Comparison of ENCODE assay signal across 19 cellular contexts in the genomic region with DNA sequence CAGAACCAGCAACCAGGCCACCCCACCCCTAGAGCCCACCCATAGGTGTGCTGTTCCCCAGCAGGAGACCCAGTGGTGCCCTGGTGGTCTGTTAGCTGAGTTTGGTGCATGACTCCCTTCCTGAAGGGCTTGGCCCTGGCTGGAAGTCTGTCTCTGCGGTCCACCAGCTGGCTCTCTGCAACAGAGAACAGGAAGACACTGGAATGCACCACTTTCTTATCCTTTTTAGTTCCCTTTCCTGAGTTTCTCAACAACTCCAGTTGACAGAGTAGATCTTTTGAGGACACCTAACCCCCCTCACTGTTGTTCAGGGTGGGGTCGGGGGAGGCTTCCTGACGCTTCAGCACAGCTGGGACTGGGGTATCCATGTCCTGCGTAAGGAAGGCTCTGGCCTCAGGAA. TPM values are rescaled to one million over a fixed set of nuclear protein-coding genes. Genes with fewer than 3 reads are reported as not detected.
DNase-seq lines count a peak whose midpoint lies in the region; FAIRE-seq and TF ChIP-seq lines count a peak whose summit lies in the region.
"Had no signal": no experiment of that assay in that cellular context is flagged by ENCODE, and none has a peak within 500 bp of the region (broad histone marks: within the 10 kb centered on the region; RNA-seq: fewer than 3 reads in every experiment).

No MANE protein-coding gene starts in this region.

- no peak overlapping the region for H4K91ac ChIP-seq in mesenchymal stem cell (ENCODE audit: low read length)
- no peak overlapping the region for H4K91ac ChIP-seq in H9 (ENCODE audit: insufficient read length, low read depth, low read length)

- dilution Hi-C loops in endothelial cell of umbilical vein (cut with MboI; ENCODE audit: extremely low pct_ligation_motif_present, low sequenced_read_pairs) = no loop called here

- H2BK15ac ChIP-seq in mesenchymal stem cell (ENCODE audit: low read depth, poor library complexity, severe bottlenecking) (peak overlapping the region; percentile 54), H9 (ENCODE audit: low read depth, low read length) (no peak overlapping the region)

- H3K79me2 ChIP-seq in endothelial cell of umbilical vein (ENCODE audit: control insufficient read depth, insufficient read depth, low read length) (no peaks in the 10 kb centered on the region), H9 (ENCODE audit: insufficient read depth, low read length) (no peaks in the 10 kb centered on the region)
- H3K79me2 ChIP-seq: parathyroid adenoma had no signal

- H3K4me2 ChIP-seq in endothelial cell of umbilical vein (ENCODE audit: insufficient read depth, low read length) = no peak overlapping the region
- H3K4me2 ChIP-seq in mesenchymal stem cell (ENCODE audit: low read length, poor library complexity, severe bottlenecking) = no peak overlapping the region
- H3K4me2 ChIP-seq in H9 (ENCODE audit: insufficient read depth, insufficient read length, low read length) = no peak overlapping the region

- H2BK120ac ChIP-seq in mesenchymal stem cell (ENCODE audit: low read depth, low read length) (no peak overlapping the region), H9 (ENCODE audit: low read depth, low read length, poor library complexity, severe bottlenecking) (no peak overlapping the region)

- H3K27me3 ChIP-seq in endothelial cell of umbilical vein (ENCODE audit: control insufficient read depth in 2 of 2, insufficient read depth in 2 of 2, low read length in 2 of 2) = no peaks in the 10 kb centered on the region
- no peaks in the 10 kb centered on the region for H3K27me3 ChIP-seq in mesenchymal stem cell (ENCODE audit: control insufficient read depth in 1 of 2, insufficient read depth in 1 of 2, low read length in 2 of 2)
- H3K27me3 ChIP-seq in H9 (ENCODE audit: insufficient read depth, low read length) = no peaks in the 10 kb centered on the region
- H3K27me3 ChIP-seq: tibial nerve had no signal

- WGBS in mesenchymal stem cell = 93% methylated on average over 4 of the region's 4 CpGs
- no CpG with 5 or more reads among the region's 4 CpGs for WGBS in H9 (ENCODE audit: extremely low coverage, insufficient read length, low lambda C conversion rate)

- no peaks in the 10 kb centered on the region for H3K9me1 ChIP-seq in endothelial cell of umbilical vein (replicated peaks; ENCODE audit: control insufficient read depth, extremely low read depth, insufficient read depth, low read length)

- POLR2A ChIA-PET in endothelial cell of umbilical vein (lab: Charles Lee) = no interaction called here

- H2BK5ac ChIP-seq in mesenchymal stem cell (ENCODE audit: low read depth, low read length, poor library complexity, severe bottlenecking) (no peak overlapping the region), H9 (ENCODE audit: insufficient read length, low read length) (no peak overlapping the region)

- H3K79me1 ChIP-seq in mesenchymal stem cell (replicated peaks; ENCODE audit: low read length, poor library complexity, severe bottlenecking) (no peaks in the 10 kb centered on the region), H9 (ENCODE audit: insufficient read depth, low read depth, low read length, poor library complexity, severe bottlenecking) (no peaks in the 10 kb centered on the region)

- no peaks in the 10 kb centered on the region; a peak in 1 of 4 replicates for H3K4me1 Mint-ChIP-seq in H9

- H3K23me2 ChIP-seq in H9 (ENCODE audit: insufficient read length, low read depth, low read length, poor library complexity, severe bottlenecking) = no peaks in the 10 kb centered on the region

- intact Hi-C loops in endothelial cell of umbilical vein (cut with micrococcal nuclease) = no loop called here

- H4K20me1 ChIP-seq in endothelial cell of umbilical vein (replicated peaks; ENCODE audit: control insufficient read depth, extremely low read depth, insufficient read depth, low read length) = no peaks in the 10 kb centered on the region
- H4K20me1 ChIP-seq in H9 (ENCODE audit: control insufficient read depth, insufficient read depth, insufficient read length) = no peaks in the 10 kb centered on the region

- peak overlapping the region; percentile 1 for H3K27ac ChIP-seq in endothelial cell of umbilical vein (ENCODE audit: insufficient read depth, low read depth, low read length)
- no peak overlapping the region for H3K27ac ChIP-seq in mesenchymal stem cell (ENCODE audit: low read length, poor library complexity, severe bottlenecking)
- H3K27ac ChIP-seq in H9 (ENCODE audit: insufficient read length, low read depth, low read length) = no peak overlapping the region
- H3K27ac ChIP-seq: parathyroid adenoma, VCaP had no signal

- TF ChIP-seq CTCF in endothelial cell of umbilical vein (IDR thresholded peaks at IDR 0.05; ENCODE audit: extremely low read depth in 1 of 2, insufficient read depth in 1 of 2, low read depth in 1 of 2, low read length in 2 of 2) = no peak
- TF ChIP-seq CTCF in H9 (conservative IDR thresholded peaks at IDR 0.05) = no peak

- H3K4me3 ChIP-seq in endothelial cell of umbilical vein (replicated peaks in 1 of 3; ENCODE audit: insufficient read depth in 1 of 3, low read depth in 1 of 3, low read length in 3 of 3) = no peak overlapping the region
- H3K4me3 ChIP-seq in mesenchymal stem cell (ENCODE audit: insufficient read depth in 1 of 2, low read depth in 1 of 2, low read length in 2 of 2) = no peak overlapping the region
- H3K4me3 ChIP-seq: tibial nerve had no signal

- no peaks in the 10 kb centered on the region for H3K9me3 Mint-ChIP-seq in H9
- H3K9me3 Mint-ChIP-seq: T-cell had no signal

- H3K23ac ChIP-seq in mesenchymal stem cell (ENCODE audit: low read length in 2 of 2) (no peak overlapping the region), H9 (ENCODE audit: insufficient read length, low read depth, low read length) (no peak overlapping the region)

- no peak overlapping the region for H3K4me3 Mint-ChIP-seq in H9
- H3K4me3 Mint-ChIP-seq: T-cell had no signal

- H3K4ac ChIP-seq in mesenchymal stem cell (ENCODE audit: low read depth in 1 of 2, low read length in 2 of 2) (no peak overlapping the region), H9 (ENCODE audit: low read depth, low read length) (no peak overlapping the region)

- H2AK5ac ChIP-seq in mesenchymal stem cell (ENCODE audit: low read length, severe bottlenecking) (no peak overlapping the region), H9 (ENCODE audit: insufficient read length, low read length) (no peak overlapping the region)

- no peak overlapping the region for H3K14ac ChIP-seq in mesenchymal stem cell (ENCODE audit: low read length in 2 of 2)
- H3K14ac ChIP-seq in H9 (ENCODE audit: insufficient read depth, low read length) = no peak overlapping the region

- H3K9me3 ChIP-seq in endothelial cell of umbilical vein (replicated peaks; ENCODE audit: control insufficient read depth, insufficient read depth, low read length) = no peaks in the 10 kb centered on the region
- no peaks in the 10 kb centered on the region for H3K9me3 ChIP-seq in mesenchymal stem cell (ENCODE audit: control insufficient read depth, low read length)
- H3K9me3 ChIP-seq in H9 (ENCODE audit: control insufficient read depth, low read depth, low read length) = no peaks in the 10 kb centered on the region
- H3K9me3 ChIP-seq: tibial nerve had no signal

- TF ChIP-seq POLR2A in endothelial cell of umbilical vein (IDR thresholded peaks at IDR 0.05; ENCODE audit: low read depth, low read length) = no peak

- H3K9ac ChIP-seq in endothelial cell of umbilical vein (replicated peaks; ENCODE audit: extremely low read depth, insufficient read depth, low read length) (no peak overlapping the region), mesenchymal stem cell (ENCODE audit: low read length) (no peak overlapping the region), H9 (ENCODE audit: extremely low read depth, insufficient read length, low read length) (no peak overlapping the region)
- H3K9ac ChIP-seq: parathyroid adenoma had no signal

- H2BK12ac ChIP-seq in mesenchymal stem cell (ENCODE audit: low read length in 2 of 2) = peak overlapping the region in 1 of 2 experiments; percentile 43
- no peak overlapping the region for H2BK12ac ChIP-seq in H9 (ENCODE audit: insufficient read length, low read depth, low read length)

- H3K27ac Mint-ChIP-seq in H9 = no peak overlapping the region
- H3K27ac Mint-ChIP-seq: T-cell had no signal

- H4K8ac ChIP-seq in mesenchymal stem cell (ENCODE audit: low read length) (peak overlapping the region; percentile 66), H9 (replicated peaks; ENCODE audit: insufficient read length, low read depth, low read length) (no peak overlapping the region)

- H3K27me3 Mint-ChIP-seq in H9 (ENCODE audit: low read depth) = no peaks in the 10 kb centered on the region
- H3K27me3 Mint-ChIP-seq: T-cell had no signal

- DNase-seq in GDM1 (lab: John Stamatoyannopoulos, UW) = peak; percentile 71
- peak; percentile 94 for DNase-seq in MV-4-11 (lab: John Stamatoyannopoulos, UW)
- DNase-seq in endothelial cell of umbilical vein (ENCODE audit: low read depth, low spot score) = peak; percentile 28
- DNase-seq in mesenchymal stem cell = no peak
- DNase-seq in HT-29 (ENCODE audit: low spot score) = no peak
- DNase-seq in NCI-H2227 (lab: John Stamatoyannopoulos, UW; ENCODE audit: unreplicated experiment) = no peak
- no peak for DNase-seq in H9
- DNase-seq in NCI-H1694 treated with DMSO at 0.1 percent for 48 hours (lab: John Stamatoyannopoulos, UW) = no peak
- DNase-seq: caudate nucleus; MM.1S; NCI-H2029; NCI-H446; stimulated activated CD4-positive, alpha-beta T cell treated with anti-CD3 and anti-CD28 coated beads, Interleukin-2, amount 100 ng/mL, for 24 hours; stimulated activated naive CD8-positive, alpha-beta T cell treated with anti-CD3 and anti-CD28 coated beads, Interleukin-15, Interleukin-2, amounts not matched to agents 100 U/mL and 50 U/mL, for 24 hours; T-cell had no signal

- H3K56ac ChIP-seq in H9 (ENCODE audit: insufficient read length, low read depth, low read length) = no peak overlapping the region

- H3K4me1 ChIP-seq in endothelial cell of umbilical vein (ENCODE audit: control insufficient read depth, extremely low read depth, insufficient read depth, low read length) = peaks cover 19% of the 10 kb centered on the region
- no peaks in the 10 kb centered on the region for H3K4me1 ChIP-seq in mesenchymal stem cell (ENCODE audit: control insufficient read depth, insufficient read depth, low read depth, low read length)
- no peaks in the 10 kb centered on the region for H3K4me1 ChIP-seq in H9 (ENCODE audit: insufficient read depth, low read length)
- H3K4me1 ChIP-seq: parathyroid adenoma, tibial nerve had no signal

- BruUV-seq in endothelial cell of umbilical vein (replicated peaks; lab: Mats Ljungman, UMichigan) = no TSS peak

- peaks cover 0 to 8% (median 6%) of the 10 kb centered on the region in 3 experiments; a peak in 5 of 7 replicates for H3K36me3 Mint-ChIP-seq in H9 (ENCODE audit: insufficient read depth in 1 of 3, low read depth in 3 of 3)

- peaks cover 0 to 6% of the 10 kb centered on the region in 2 experiments for H3K36me3 ChIP-seq in endothelial cell of umbilical vein (ENCODE audit: control insufficient read depth in 2 of 2, extremely low read depth in 1 of 2, insufficient read depth in 2 of 2, low read length in 2 of 2)
- H3K36me3 ChIP-seq in mesenchymal stem cell (ENCODE audit: control insufficient read depth in 1 of 2, insufficient read depth in 2 of 2, low read depth in 1 of 2, low read length in 2 of 2) = peaks cover 2 to 16% of the 10 kb centered on the region in 2 experiments

- no peak overlapping the region for H4K5ac ChIP-seq in H9 (ENCODE audit: insufficient read length, low read depth, low read length)

- H2BK20ac ChIP-seq in H9 (ENCODE audit: low read depth, low read length, poor library complexity, severe bottlenecking) = no peak overlapping the region

- peak overlapping the region; percentile 68 for H2AFZ ChIP-seq in endothelial cell of umbilical vein (ENCODE audit: low read depth, low read length)
- no peak overlapping the region for H2AFZ ChIP-seq in mesenchymal stem cell (ENCODE audit: low read depth, low read length)
- H2AFZ ChIP-seq in H9 (ENCODE audit: low read length) = no peak overlapping the region
- H2AFZ ChIP-seq: parathyroid adenoma had no signal

- FAIRE-seq in endothelial cell of umbilical vein (lab: Jason Lieb, UNC) = peak; percentile 78
- FAIRE-seq: H54 had no signal

- no peak overlapping the region for H3T11ph ChIP-seq in H9 (ENCODE audit: low read length)

- H3K18ac ChIP-seq in mesenchymal stem cell (ENCODE audit: low read depth in 1 of 2, low read length in 2 of 2) (no peak overlapping the region), H9 (ENCODE audit: insufficient read length, low read depth, low read length) (no peak overlapping the region)

- CTCF ChIA-PET in endothelial cell of umbilical vein (lab: Charles Lee) = interaction anchor here (1.1 to 2.4 kb wide), 2 partner anchors 9 to 69 kb away, joined by 3 to 12 read pairs; no protein-coding TSS in a partner anchor

RNA-seq across cellular contexts. Expression of a gene that starts 11.9 kb away (rescaled TPM):
- total RNA-seq in endothelial cell of umbilical vein (2,628 and 2,952 TPM in 2 replicates), H9 (2021) (3,719 and 3,769 TPM in 2 replicates)
- 1,143 and 1,889 TPM in 2 replicates for polyA plus RNA-seq in endothelial cell of umbilical vein
- polyA plus RNA-seq in endothelial cell of umbilical vein (2011; cell fraction: cytosol; rRNA removed) = 2,402 and 3,048 TPM in 2 replicates
- 806 and 883 TPM in 2 replicates for polyA plus RNA-seq in endothelial cell of umbilical vein (2011; cell fraction: nucleus; rRNA removed)
- 5,195 and 6,189 TPM in 2 replicates for polyA plus RNA-seq in endothelial cell of umbilical vein (2012)
- 605 and 868 TPM in 2 replicates for polyA minus RNA-seq in endothelial cell of umbilical vein
- 771 TPM for polyA minus RNA-seq in endothelial cell of umbilical vein (2011; cell fraction: cytosol; rRNA and poly(A)+ RNA removed)
- 140 and 162 TPM in 2 replicates for polyA minus RNA-seq in endothelial cell of umbilical vein (2011; cell fraction: nucleus; rRNA and poly(A)+ RNA removed)
- 9,229 TPM for polyA plus RNA-seq in mesenchymal stem cell (2013, experiment 1 of 2)
- polyA plus RNA-seq in mesenchymal stem cell (2013, experiment 2 of 2) = 8,918 TPM
- 2,133 and 2,247 TPM in 2 replicates for total RNA-seq in HT-29 (2014; rRNA removed; shearing (Covaris generic))

Comparison
In these comparisons a context has a peak if more than half of its experiments do, and no peak if none do; other contexts are left out.
1. DNase-seq: peak in GDM1 (single experiment), MV-4-11 (single experiment) and endothelial cell of umbilical vein (single experiment); none in mesenchymal stem cell (single experiment), HT-29 (single experiment), NCI-H2227 (single experiment), H9 (single experiment) and NCI-H1694 treated with DMSO at 0.1 percent for 48 hours (single experiment).